20 cellular contexts compared by ENCODE assay signal in the genomic region with DNA sequence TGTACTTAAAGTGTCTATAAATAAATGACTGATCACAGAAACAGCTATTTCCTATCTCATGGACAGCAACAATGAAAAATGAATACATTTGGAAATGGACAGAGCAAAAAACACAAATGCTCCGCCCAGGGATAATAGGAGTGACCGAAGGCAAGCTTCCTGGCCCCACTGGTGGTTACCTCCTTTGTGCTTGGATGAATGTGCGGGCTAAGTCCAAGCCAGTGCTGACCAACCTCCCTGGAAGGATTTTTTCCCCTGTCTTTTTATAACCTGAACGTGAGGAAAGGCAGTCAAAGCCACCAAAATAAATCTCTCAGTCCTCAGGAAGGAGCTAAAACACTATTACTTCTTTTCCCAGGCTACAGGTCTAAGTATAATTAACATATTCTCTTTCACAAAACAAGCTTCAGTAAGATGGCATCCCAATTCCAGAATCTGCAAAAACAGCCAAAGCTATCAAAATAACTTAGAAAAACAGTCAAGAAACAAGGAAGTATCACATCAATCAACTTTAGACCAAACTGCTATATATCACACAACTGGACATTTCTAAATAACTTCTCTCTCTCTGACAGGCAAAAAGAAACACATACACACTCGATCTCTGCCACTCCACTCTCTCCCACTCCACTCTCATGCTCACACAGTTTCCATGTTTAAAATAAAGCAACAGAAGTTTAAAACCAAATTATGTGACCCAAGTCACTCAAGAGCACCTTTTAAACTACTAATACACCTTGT.
"Had no signal": no experiment of that assay in that cellular context is flagged by ENCODE, and none has a peak within 500 bp of the region (broad histone marks: within the 10 kb centered on the region; RNA-seq: fewer than 3 reads in every experiment).

No MANE protein-coding gene starts in this region.

- H3K36me3 ChIP-seq: brain microvascular endothelial cell, colonic mucosa, neutrophil, pancreas, spleen, thoracic aorta, upper lobe of right lung had no signal

- FAIRE-seq: islet of Langerhans, pancreas had no signal

- H3K4me3 Mint-ChIP-seq: activated B cell treated with CpG ODN at 0.5 μM for 24 hours; activated CD4-positive, alpha-beta memory T cell treated with anti-CD3 and anti-CD28 coated beads, Interleukin-2, amount 10 ng/mL, durations not matched to agents 7 days and 5 days; activated CD8-positive, alpha-beta memory T cell treated with anti-CD3 and anti-CD28 coated beads, Interleukin-2, amount 10 ng/mL, durations not matched to agents 7 days and 5 days; activated naive CD4-positive, alpha-beta T cell treated with anti-CD3 and anti-CD28 coated beads for 36 hours; activated naive CD8-positive, alpha-beta T cell treated with anti-CD3 and anti-CD28 coated beads, Interleukin-2, amount 50 U/mL, for 24 hours; central memory CD8-positive, alpha-beta T cell; stimulated activated naive B cell treated with anti-CD40 and anti-IgM and Interleukin-4, amounts not matched to agents 10 μg/mL and 1 μg/mL and 100 μg/mL, for 72 hours had no signal

- H3K4me1 Mint-ChIP-seq: activated B cell treated with CpG ODN at 0.5 μM for 24 hours; activated CD4-positive, alpha-beta memory T cell treated with anti-CD3 and anti-CD28 coated beads, Interleukin-2, amount 10 ng/mL, durations not matched to agents 7 days and 5 days; activated CD8-positive, alpha-beta memory T cell treated with anti-CD3 and anti-CD28 coated beads, Interleukin-2, amount 10 ng/mL, durations not matched to agents 7 days and 5 days had no signal

- H3K9ac ChIP-seq: SK-N-SH had no signal

- H3K9me3 Mint-ChIP-seq: activated B cell treated with CpG ODN at 0.5 μM for 24 hours; activated CD4-positive, alpha-beta memory T cell treated with anti-CD3 and anti-CD28 coated beads, Interleukin-2, amount 10 ng/mL, durations not matched to agents 7 days and 5 days; activated naive CD8-positive, alpha-beta T cell treated with anti-CD3 and anti-CD28 coated beads, Interleukin-2, amount 50 U/mL, for 24 hours; central memory CD8-positive, alpha-beta T cell; stimulated activated naive B cell treated with anti-CD40 and anti-IgM and Interleukin-4, amounts not matched to agents 10 μg/mL and 1 μg/mL and 100 μg/mL, for 72 hours had no signal

- H3K27me3 Mint-ChIP-seq: activated B cell treated with CpG ODN at 0.5 μM for 24 hours; activated CD4-positive, alpha-beta memory T cell treated with anti-CD3 and anti-CD28 coated beads, Interleukin-2, amount 10 ng/mL, durations not matched to agents 7 days and 5 days; activated CD8-positive, alpha-beta memory T cell treated with anti-CD3 and anti-CD28 coated beads, Interleukin-2, amount 10 ng/mL, durations not matched to agents 7 days and 5 days; activated naive CD8-positive, alpha-beta T cell treated with anti-CD3 and anti-CD28 coated beads, Interleukin-2, amount 50 U/mL, for 24 hours; central memory CD8-positive, alpha-beta T cell; stimulated activated naive B cell treated with anti-CD40 and anti-IgM and Interleukin-4, amounts not matched to agents 10 μg/mL and 1 μg/mL and 100 μg/mL, for 72 hours had no signal

- H3K4me3 ChIP-seq: colonic mucosa, pancreas, spleen, thoracic aorta, upper lobe of right lung had no signal

- H3K27ac Mint-ChIP-seq: activated B cell treated with CpG ODN at 0.5 μM for 24 hours; activated CD4-positive, alpha-beta memory T cell treated with anti-CD3 and anti-CD28 coated beads, Interleukin-2, amount 10 ng/mL, durations not matched to agents 7 days and 5 days; activated CD8-positive, alpha-beta memory T cell treated with anti-CD3 and anti-CD28 coated beads, Interleukin-2, amount 10 ng/mL, durations not matched to agents 7 days and 5 days; activated naive CD4-positive, alpha-beta T cell treated with anti-CD3 and anti-CD28 coated beads for 36 hours; activated naive CD8-positive, alpha-beta T cell treated with anti-CD3 and anti-CD28 coated beads, Interleukin-2, amount 50 U/mL, for 24 hours; stimulated activated naive B cell treated with anti-CD40 and anti-IgM and Interleukin-4, amounts not matched to agents 10 μg/mL and 1 μg/mL and 100 μg/mL, for 72 hours had no signal

- H3K9me3 ChIP-seq: colonic mucosa, neutrophil, pancreas, SK-N-SH, spleen, thoracic aorta, upper lobe of right lung had no signal

- H3K27me3 ChIP-seq: brain microvascular endothelial cell, colonic mucosa, neutrophil, pancreas, spleen, upper lobe of right lung had no signal

- DNase-seq: activated B cell treated with CpG ODN at 0.5 μM for 24 hours; activated CD4-positive, alpha-beta memory T cell treated with anti-CD3 and anti-CD28 coated beads, Interleukin-2, amount 10 ng/mL, durations not matched to agents 7 days and 5 days; activated CD4-positive, alpha-beta T cell treated with anti-CD3 and anti-CD28 coated beads for 48 hours; activated CD8-positive, alpha-beta memory T cell treated with anti-CD3 and anti-CD28 coated beads, Interleukin-2, amount 10 ng/mL, durations not matched to agents 7 days and 5 days; activated naive CD4-positive, alpha-beta T cell treated with anti-CD3 and anti-CD28 coated beads for 36 hours; activated naive CD8-positive, alpha-beta T cell treated with anti-CD3 and anti-CD28 coated beads, Interleukin-2, amount 50 U/mL, for 24 hours; anterior cingulate cortex; brain microvascular endothelial cell; colonic mucosa; left ventricle myocardium superior; pancreas; SK-N-SH; spleen; stimulated activated naive B cell treated with anti-CD40 and anti-IgM and Interleukin-4, amounts not matched to agents 10 μg/mL and 1 μg/mL and 100 μg/mL, for 72 hours; upper lobe of right lung had no signal

- H3K27ac ChIP-seq: brain microvascular endothelial cell, colonic mucosa, neutrophil, pancreas, thoracic aorta, upper lobe of right lung had no signal

- ATAC-seq: activated CD8-positive, alpha-beta memory T cell treated with anti-CD3 and anti-CD28 coated beads, Interleukin-2, amount 10 ng/mL, durations not matched to agents 7 days and 5 days; activated naive CD8-positive, alpha-beta T cell treated with anti-CD3 and anti-CD28 coated beads, Interleukin-2, amount 50 U/mL, for 24 hours; esophagus mucosa; left ventricle myocardium superior; pancreas; stimulated activated naive B cell treated with anti-CD40 and anti-IgM and Interleukin-4, amounts not matched to agents 10 μg/mL and 1 μg/mL and 100 μg/mL, for 72 hours; upper lobe of right lung had no signal

- H3K4me1 ChIP-seq: colonic mucosa, pancreas, upper lobe of right lung had no signal

- H3K4me2 ChIP-seq: SK-N-SH had no signal
